Comparison of ENCODE assay signal across 8 cellular contexts in genomic region chr19:38849147-38849745, GRCh38. TPM values are rescaled to one million over a fixed set of nuclear protein-coding genes. Genes with fewer than 3 reads are reported as not detected.
DNase-seq lines count a peak whose midpoint lies in the region; ATAC-seq and TF ChIP-seq lines count a peak whose summit lies in the region.

No MANE protein-coding gene starts in this region.

- peak overlapping the region; percentile 73 for H3K4me2 ChIP-seq in DND-41 (ENCODE audit: insufficient read depth, low read length)
- H3K4me2 ChIP-seq in trophoblast cell (ENCODE audit: low read length): peak overlapping the region; percentile 68

- H3K27ac ChIP-seq in DND-41 (ENCODE audit: low read length): peak overlapping the region; percentile 88
- H3K27ac ChIP-seq in cardiac muscle cell: peak overlapping the region; percentile 98
- peak overlapping the region; percentile 99 for H3K27ac ChIP-seq in trophoblast cell (ENCODE audit: low read depth, low read length)
- peak overlapping the region; percentile 98 to 100 for H3K27ac ChIP-seq in tibial artery

- H2BK12ac ChIP-seq in trophoblast cell (ENCODE audit: low read length): peak overlapping the region; percentile 12

- H3K23ac ChIP-seq in trophoblast cell (ENCODE audit: low read length): no peak overlapping the region

- TF ChIP-seq CTCF in DND-41 (IDR thresholded peaks at IDR 0.05; ENCODE audit: borderline replicate concordance, extremely low read depth, low read length, poor library complexity, severe bottlenecking): no peak
- no peak for TF ChIP-seq CTCF in cardiac muscle cell (IDR thresholded peaks at IDR 0.05; ENCODE audit: low read depth, low read length)
- TF ChIP-seq CTCF in tibial artery (IDR thresholded peaks at IDR 0.05): peak in 1 of 2 experiments; percentile 12

- peak overlapping the region; percentile 98 for H2BK5ac ChIP-seq in trophoblast cell (ENCODE audit: low read depth, low read length, poor library complexity)

- no peak overlapping the region for H2AFZ ChIP-seq in DND-41 (ENCODE audit: low read depth, low read length)
- H2AFZ ChIP-seq in trophoblast cell (ENCODE audit: insufficient read depth, low read length, poor library complexity): peak overlapping the region; percentile 53

- peaks cover 27% of the 10 kb centered on the region for H3K79me1 ChIP-seq in trophoblast cell (ENCODE audit: low read length)

- DNase-seq in DND-41 (peak; percentile 97), NCI-H146 (lab: John Stamatoyannopoulos, UW) (peak; percentile 97), SW480 (ENCODE audit: low spot score) (peak; percentile 97), adipocyte (ENCODE audit: low read depth) (peak; percentile 99), cardiac muscle cell (ENCODE audit: low read depth in 1 of 2, low spot score in 1 of 2) (peak; percentile 96 to 97), trophoblast cell (peak; percentile 93 to 98), tibial artery (peak; percentile 94 to 98)

- peak overlapping the region; percentile 100 for H4K91ac ChIP-seq in trophoblast cell (ENCODE audit: low read depth, low read length)

- no peaks in the 10 kb centered on the region for H3K27me3 ChIP-seq in DND-41 (ENCODE audit: insufficient read depth, low read length, poor library complexity)
- no peaks in the 10 kb centered on the region for H3K27me3 ChIP-seq in adipocyte (replicated peaks; ENCODE audit: control insufficient read depth, insufficient read depth, low read length)
- H3K27me3 ChIP-seq in cardiac muscle cell: no peaks in the 10 kb centered on the region
- H3K27me3 ChIP-seq in trophoblast cell (ENCODE audit: insufficient read depth, low read length): no peaks in the 10 kb centered on the region
- no peaks in the 10 kb centered on the region for H3K27me3 ChIP-seq in tibial artery

- WGBS in trophoblast cell (ENCODE audit: extremely low coverage, insufficient coverage, insufficient read length): no CpG with 5 or more reads among the region's 57 CpGs

- H4K8ac ChIP-seq in trophoblast cell (ENCODE audit: low read depth, low read length): peak overlapping the region; percentile 97

- peak overlapping the region; percentile 98 for H3K14ac ChIP-seq in trophoblast cell (ENCODE audit: low read length)

- peak overlapping the region; percentile 99 for H3K4ac ChIP-seq in trophoblast cell (ENCODE audit: low read depth, low read length)

- H3K9ac ChIP-seq in DND-41 (ENCODE audit: low read depth, low read length) (peak overlapping the region; percentile 99), adipocyte (ENCODE audit: low read length) (peak overlapping the region; percentile 86), trophoblast cell (ENCODE audit: low read length) (peak overlapping the region; percentile 85)

- H3K9me3 ChIP-seq in DND-41 (ENCODE audit: insufficient read depth, low read length, severe bottlenecking) (no peaks in the 10 kb centered on the region), adipocyte (ENCODE audit: control insufficient read depth, low read length) (no peaks in the 10 kb centered on the region), cardiac muscle cell (ENCODE audit: low read depth) (no peaks in the 10 kb centered on the region), trophoblast cell (ENCODE audit: insufficient read depth, low read depth, low read length) (no peaks in the 10 kb centered on the region), tibial artery (no peaks in the 10 kb centered on the region)

- peak overlapping the region; percentile 98 for H2BK120ac ChIP-seq in trophoblast cell (ENCODE audit: insufficient read depth, low read length, poor library complexity)

- peak overlapping the region; percentile 96 for H3K18ac ChIP-seq in trophoblast cell (ENCODE audit: low read length)

- H3K4me3 ChIP-seq in DND-41 (ENCODE audit: low read depth in 1 of 2, low read length in 2 of 2) (peak overlapping the region; percentile 44 to 66), adipocyte (ENCODE audit: low read length) (peak overlapping the region; percentile 85), cardiac muscle cell (peak overlapping the region; percentile 77), trophoblast cell (ENCODE audit: low read depth, low read length) (peak overlapping the region; percentile 95), tibial artery (peak overlapping the region; percentile 92 to 95)

- H3K4me1 ChIP-seq in DND-41 (ENCODE audit: insufficient read depth, low read length): peaks cover 60% of the 10 kb centered on the region
- H3K4me1 ChIP-seq in adipocyte (ENCODE audit: control insufficient read depth, insufficient read depth, low read length): peaks cover 31% of the 10 kb centered on the region
- H3K4me1 ChIP-seq in cardiac muscle cell (ENCODE audit: low read depth): peaks cover 16% of the 10 kb centered on the region
- peaks cover 19 to 20% of the 10 kb centered on the region in 2 experiments for H3K4me1 ChIP-seq in trophoblast cell (ENCODE audit: control insufficient read depth in 1 of 2, insufficient read depth in 2 of 2, low read length in 2 of 2)
- peaks cover 0 to 58% (median 39%) of the 10 kb centered on the region in 4 donors for H3K4me1 ChIP-seq in tibial artery

- H3K79me2 ChIP-seq in DND-41 (ENCODE audit: insufficient read depth, low read length): peaks cover 59% of the 10 kb centered on the region
- peaks cover 28% of the 10 kb centered on the region for H3K79me2 ChIP-seq in trophoblast cell (ENCODE audit: control insufficient read depth, insufficient read depth, low read length, poor library complexity)

- peaks cover 48% of the 10 kb centered on the region for H4K20me1 ChIP-seq in DND-41 (ENCODE audit: insufficient read depth, low read length)

- H2AK5ac ChIP-seq in trophoblast cell (ENCODE audit: low read length): peak overlapping the region; percentile 87

- H4K12ac ChIP-seq in trophoblast cell (ENCODE audit: low read depth, low read length): peak overlapping the region; percentile 84

- ATAC-seq in DND-41 (ENCODE audit: insufficient read depth, low read depth) (peak; percentile 13), HG02678 (IDR thresholded peaks at IDR 0.05; ENCODE audit: unreplicated experiment) (peak; percentile 23)

- peaks cover 49% of the 10 kb centered on the region for H3K36me3 ChIP-seq in DND-41 (ENCODE audit: insufficient read depth, low read length)
- peaks cover 34% of the 10 kb centered on the region for H3K36me3 ChIP-seq in adipocyte (ENCODE audit: control insufficient read depth, insufficient read depth, low read length, severe bottlenecking)
- H3K36me3 ChIP-seq in cardiac muscle cell: peaks cover 30% of the 10 kb centered on the region
- H3K36me3 ChIP-seq in trophoblast cell (ENCODE audit: control insufficient read depth in 1 of 2, insufficient read depth in 2 of 2, low read length in 2 of 2): peaks cover 36 to 38% of the 10 kb centered on the region in 2 experiments
- peaks cover 33 to 38% (median 34%) of the 10 kb centered on the region in 3 donors for H3K36me3 ChIP-seq in tibial artery

- intact Hi-C loops in tibial artery (cut with DNase I; ENCODE audit: low total_unique reads): loop anchor here (2.0 kb wide), 1 partner anchor 52 kb away; no protein-coding TSS in a partner anchor

RNA-seq across cellular contexts. Expression of gene HNRNPL, which starts 0.5 kb away (rescaled TPM):
- total RNA-seq in cardiac muscle cell: 300 and 326 TPM in 2 replicates
- polyA plus RNA-seq in cardiac muscle cell: 240 and 291 TPM in 2 replicates
- polyA plus RNA-seq in trophoblast cell (2013): 227 and 231 TPM in 2 replicates

RNA-seq across cellular contexts. Expression of gene ECH1, which starts 17.7 kb away (rescaled TPM):
- 171 and 180 TPM in 2 replicates for total RNA-seq in cardiac muscle cell
- polyA plus RNA-seq in cardiac muscle cell: 360 and 430 TPM in 2 replicates
- 186 and 200 TPM in 2 replicates for polyA plus RNA-seq in trophoblast cell (2013)

RNA-seq across cellular contexts. Expression of gene RINL, which starts 28.8 kb away (rescaled TPM):
- 8.4 and 8.9 TPM in 2 replicates for total RNA-seq in cardiac muscle cell
- 3.9 and 10.6 TPM in 2 replicates for polyA plus RNA-seq in cardiac muscle cell
- polyA plus RNA-seq in trophoblast cell (2013): 0.99 and 1.1 TPM in 2 replicates

RNA-seq across cellular contexts. Expression of gene LGALS4, which starts 36.5 kb away (rescaled TPM):
- 0.46 and 1.0 TPM in 2 replicates for total RNA-seq in cardiac muscle cell
- polyA plus RNA-seq in cardiac muscle cell: 0.50 and 2.0 TPM in 2 replicates
- 0.10 and 0.19 TPM in 2 replicates for polyA plus RNA-seq in trophoblast cell (2013)

RNA-seq across cellular contexts. Expression of gene SIRT2, which starts 50.2 kb away (rescaled TPM):
- total RNA-seq in cardiac muscle cell: 33.4 and 42.2 TPM in 2 replicates
- polyA plus RNA-seq in cardiac muscle cell: 33.5 and 40.7 TPM in 2 replicates
- polyA plus RNA-seq in trophoblast cell (2013): 25.5 and 26.1 TPM in 2 replicates

Comparison
In these comparisons a context has a peak if more than half of its experiments do, and no peak if none do; other contexts are left out.
1. Peak in every context shown above with its lines: DNase-seq, ATAC-seq, H3K4me3 ChIP-seq and H3K27ac ChIP-seq.